In the genomic region with DNA sequence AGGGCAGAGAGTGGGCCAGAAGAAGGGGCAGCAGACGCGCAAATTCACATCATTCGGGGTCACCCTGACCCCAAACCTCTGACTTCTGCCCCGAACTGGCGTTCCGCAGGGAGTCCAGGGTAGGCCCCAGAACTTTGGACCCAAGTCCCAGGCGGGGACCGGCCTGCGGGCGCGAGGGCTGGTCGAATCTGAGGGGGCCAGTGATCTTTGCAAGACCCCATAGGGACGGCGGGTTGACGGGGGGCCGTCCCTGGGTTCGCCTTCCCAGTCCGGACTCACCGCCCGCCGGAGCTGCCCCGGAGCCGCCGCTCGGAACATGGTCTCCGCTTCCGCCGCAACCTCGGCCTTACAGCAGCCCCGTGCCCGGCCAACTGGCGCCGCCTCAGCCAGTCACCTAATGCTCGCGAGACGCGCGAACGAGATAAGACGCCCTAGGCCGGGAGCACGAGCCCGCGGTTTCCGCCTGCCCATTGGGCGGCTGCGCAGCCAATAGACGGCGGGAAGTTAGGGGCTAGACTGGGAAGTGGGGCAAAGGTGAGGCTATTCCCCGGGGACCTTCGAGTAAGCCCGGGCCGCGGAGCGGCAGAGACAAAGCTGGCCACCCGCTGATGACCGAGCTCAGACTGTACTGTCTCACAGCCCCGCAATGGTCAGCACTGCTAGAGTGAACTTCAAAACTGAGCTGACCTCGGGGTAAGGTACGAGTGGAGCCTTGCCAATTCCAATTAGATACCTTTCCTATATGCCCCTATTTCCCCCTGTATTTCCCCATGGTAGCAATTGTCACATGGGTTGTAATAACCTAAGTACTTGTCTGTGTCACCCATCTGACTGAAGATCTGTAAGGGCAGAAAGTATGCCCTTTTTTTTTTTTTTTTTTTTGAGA, we compare ENCODE assay signal across 1 cellular context.
TF ChIP-seq lines count a peak whose summit lies in the region.

A gene (minus strand): TSS at position 399 of the 886 bp plus-strand sequence. CDS start 81 bp downstream, at position 318.

TF ChIP-seq in HepG2, 621 proteins besides CTCF, POLR2A, EP300 and RAD21 (continued from another document and continues in another):
- peak; percentile 67; the same call in 1 of the 2 replicates for TF ChIP-seq MYNN (CRISPR knock-in tag; IDR thresholded peaks at IDR 0.05; ENCODE audit: low read depth)
- no peak for TF ChIP-seq ZSCAN29 (CRISPR knock-in tag; conservative IDR thresholded peaks at IDR 0.05)
- TF ChIP-seq, protein P1, sequence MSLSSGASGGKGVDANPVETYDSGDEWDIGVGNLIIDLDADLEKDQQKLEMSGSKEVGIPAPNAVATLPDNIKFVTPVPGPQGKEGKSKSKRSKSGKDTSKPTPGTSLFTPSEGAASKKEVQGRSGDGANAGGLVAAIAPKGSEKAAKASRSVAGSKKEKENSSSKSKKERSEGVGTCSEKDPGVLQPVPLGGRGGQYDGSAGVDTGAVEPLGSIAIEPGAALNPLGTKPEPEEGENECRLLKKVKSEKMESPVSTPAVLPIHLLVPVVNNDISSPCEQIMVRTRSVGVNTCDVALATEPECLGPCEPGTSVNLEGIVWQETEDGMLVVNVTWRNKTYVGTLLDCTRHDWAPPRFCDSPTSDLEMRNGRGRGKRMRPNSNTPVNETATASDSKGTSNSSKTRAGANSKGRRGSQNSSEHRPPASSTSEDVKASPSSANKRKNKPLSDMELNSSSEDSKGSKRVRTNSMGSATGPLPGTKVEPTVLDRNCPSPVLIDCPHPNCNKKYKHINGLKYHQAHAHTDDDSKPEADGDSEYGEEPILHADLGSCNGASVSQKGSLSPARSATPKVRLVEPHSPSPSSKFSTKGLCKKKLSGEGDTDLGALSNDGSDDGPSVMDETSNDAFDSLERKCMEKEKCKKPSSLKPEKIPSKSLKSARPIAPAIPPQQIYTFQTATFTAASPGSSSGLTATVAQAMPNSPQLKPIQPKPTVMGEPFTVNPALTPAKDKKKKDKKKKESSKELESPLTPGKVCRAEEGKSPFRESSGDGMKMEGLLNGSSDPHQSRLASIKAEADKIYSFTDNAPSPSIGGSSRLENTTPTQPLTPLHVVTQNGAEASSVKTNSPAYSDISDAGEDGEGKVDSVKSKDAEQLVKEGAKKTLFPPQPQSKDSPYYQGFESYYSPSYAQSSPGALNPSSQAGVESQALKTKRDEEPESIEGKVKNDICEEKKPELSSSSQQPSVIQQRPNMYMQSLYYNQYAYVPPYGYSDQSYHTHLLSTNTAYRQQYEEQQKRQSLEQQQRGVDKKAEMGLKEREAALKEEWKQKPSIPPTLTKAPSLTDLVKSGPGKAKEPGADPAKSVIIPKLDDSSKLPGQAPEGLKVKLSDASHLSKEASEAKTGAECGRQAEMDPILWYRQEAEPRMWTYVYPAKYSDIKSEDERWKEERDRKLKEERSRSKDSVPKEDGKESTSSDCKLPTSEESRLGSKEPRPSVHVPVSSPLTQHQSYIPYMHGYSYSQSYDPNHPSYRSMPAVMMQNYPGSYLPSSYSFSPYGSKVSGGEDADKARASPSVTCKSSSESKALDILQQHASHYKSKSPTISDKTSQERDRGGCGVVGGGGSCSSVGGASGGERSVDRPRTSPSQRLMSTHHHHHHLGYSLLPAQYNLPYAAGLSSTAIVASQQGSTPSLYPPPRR (CRISPR knock-in tag; IDR thresholded peaks at IDR 0.05; ENCODE audit: borderline replicate concordance): peak; percentile 81
- TF ChIP-seq ZNF713 (CRISPR knock-in tag; IDR thresholded peaks at IDR 0.05): no peak
- TF ChIP-seq, protein P2, sequence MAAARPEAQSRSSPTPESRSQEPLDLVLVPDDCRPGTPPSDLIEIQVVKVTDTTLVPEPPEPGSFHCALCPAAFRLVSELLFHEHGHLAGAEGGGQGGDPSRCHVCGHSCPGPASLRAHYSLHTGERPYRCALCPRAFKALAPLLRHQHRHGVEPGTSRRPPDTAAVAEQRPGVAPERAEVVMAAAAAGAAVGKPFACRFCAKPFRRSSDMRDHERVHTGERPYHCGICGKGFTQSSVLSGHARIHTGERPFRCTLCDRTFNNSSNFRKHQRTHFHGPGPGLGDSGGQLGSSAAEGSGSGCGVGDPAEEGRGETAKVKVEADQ (CRISPR knock-in tag; IDR thresholded peaks at IDR 0.05; ENCODE audit: borderline replicate concordance): 0 out of 2 replicates have a peak, but pooled peaks have one; percentile 69
- TF ChIP-seq, protein P3, sequence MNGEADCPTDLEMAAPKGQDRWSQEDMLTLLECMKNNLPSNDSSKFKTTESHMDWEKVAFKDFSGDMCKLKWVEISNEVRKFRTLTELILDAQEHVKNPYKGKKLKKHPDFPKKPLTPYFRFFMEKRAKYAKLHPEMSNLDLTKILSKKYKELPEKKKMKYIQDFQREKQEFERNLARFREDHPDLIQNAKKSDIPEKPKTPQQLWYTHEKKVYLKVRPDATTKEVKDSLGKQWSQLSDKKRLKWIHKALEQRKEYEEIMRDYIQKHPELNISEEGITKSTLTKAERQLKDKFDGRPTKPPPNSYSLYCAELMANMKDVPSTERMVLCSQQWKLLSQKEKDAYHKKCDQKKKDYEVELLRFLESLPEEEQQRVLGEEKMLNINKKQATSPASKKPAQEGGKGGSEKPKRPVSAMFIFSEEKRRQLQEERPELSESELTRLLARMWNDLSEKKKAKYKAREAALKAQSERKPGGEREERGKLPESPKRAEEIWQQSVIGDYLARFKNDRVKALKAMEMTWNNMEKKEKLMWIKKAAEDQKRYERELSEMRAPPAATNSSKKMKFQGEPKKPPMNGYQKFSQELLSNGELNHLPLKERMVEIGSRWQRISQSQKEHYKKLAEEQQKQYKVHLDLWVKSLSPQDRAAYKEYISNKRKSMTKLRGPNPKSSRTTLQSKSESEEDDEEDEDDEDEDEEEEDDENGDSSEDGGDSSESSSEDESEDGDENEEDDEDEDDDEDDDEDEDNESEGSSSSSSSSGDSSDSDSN (CRISPR knock-in tag; IDR thresholded peaks at IDR 0.05): peak; percentile 97
- peak; percentile 88; the same call in 1 of the 2 replicates for TF ChIP-seq KAT7 (CRISPR knock-in tag; IDR thresholded peaks at IDR 0.05; ENCODE audit: borderline replicate concordance)
- TF ChIP-seq CC2D1A (CRISPR knock-in tag; IDR thresholded peaks at IDR 0.05): no peak
- TF ChIP-seq, protein P4, sequence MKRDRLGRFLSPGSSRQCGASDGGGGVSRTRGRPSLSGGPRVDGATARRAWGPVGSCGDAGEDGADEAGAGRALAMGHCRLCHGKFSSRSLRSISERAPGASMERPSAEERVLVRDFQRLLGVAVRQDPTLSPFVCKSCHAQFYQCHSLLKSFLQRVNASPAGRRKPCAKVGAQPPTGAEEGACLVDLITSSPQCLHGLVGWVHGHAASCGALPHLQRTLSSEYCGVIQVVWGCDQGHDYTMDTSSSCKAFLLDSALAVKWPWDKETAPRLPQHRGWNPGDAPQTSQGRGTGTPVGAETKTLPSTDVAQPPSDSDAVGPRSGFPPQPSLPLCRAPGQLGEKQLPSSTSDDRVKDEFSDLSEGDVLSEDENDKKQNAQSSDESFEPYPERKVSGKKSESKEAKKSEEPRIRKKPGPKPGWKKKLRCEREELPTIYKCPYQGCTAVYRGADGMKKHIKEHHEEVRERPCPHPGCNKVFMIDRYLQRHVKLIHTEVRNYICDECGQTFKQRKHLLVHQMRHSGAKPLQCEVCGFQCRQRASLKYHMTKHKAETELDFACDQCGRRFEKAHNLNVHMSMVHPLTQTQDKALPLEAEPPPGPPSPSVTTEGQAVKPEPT (CRISPR knock-in tag; IDR thresholded peaks at IDR 0.05; ENCODE audit: low read depth): peak; percentile 65
- TF ChIP-seq, protein P5, sequence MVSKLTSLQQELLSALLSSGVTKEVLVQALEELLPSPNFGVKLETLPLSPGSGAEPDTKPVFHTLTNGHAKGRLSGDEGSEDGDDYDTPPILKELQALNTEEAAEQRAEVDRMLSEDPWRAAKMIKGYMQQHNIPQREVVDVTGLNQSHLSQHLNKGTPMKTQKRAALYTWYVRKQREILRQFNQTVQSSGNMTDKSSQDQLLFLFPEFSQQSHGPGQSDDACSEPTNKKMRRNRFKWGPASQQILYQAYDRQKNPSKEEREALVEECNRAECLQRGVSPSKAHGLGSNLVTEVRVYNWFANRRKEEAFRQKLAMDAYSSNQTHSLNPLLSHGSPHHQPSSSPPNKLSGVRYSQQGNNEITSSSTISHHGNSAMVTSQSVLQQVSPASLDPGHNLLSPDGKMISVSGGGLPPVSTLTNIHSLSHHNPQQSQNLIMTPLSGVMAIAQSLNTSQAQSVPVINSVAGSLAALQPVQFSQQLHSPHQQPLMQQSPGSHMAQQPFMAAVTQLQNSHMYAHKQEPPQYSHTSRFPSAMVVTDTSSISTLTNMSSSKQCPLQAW (CRISPR knock-in tag; IDR thresholded peaks at IDR 0.05): peak; percentile 71; the same call in 1 of the 2 replicates
- TF ChIP-seq, protein P6, sequence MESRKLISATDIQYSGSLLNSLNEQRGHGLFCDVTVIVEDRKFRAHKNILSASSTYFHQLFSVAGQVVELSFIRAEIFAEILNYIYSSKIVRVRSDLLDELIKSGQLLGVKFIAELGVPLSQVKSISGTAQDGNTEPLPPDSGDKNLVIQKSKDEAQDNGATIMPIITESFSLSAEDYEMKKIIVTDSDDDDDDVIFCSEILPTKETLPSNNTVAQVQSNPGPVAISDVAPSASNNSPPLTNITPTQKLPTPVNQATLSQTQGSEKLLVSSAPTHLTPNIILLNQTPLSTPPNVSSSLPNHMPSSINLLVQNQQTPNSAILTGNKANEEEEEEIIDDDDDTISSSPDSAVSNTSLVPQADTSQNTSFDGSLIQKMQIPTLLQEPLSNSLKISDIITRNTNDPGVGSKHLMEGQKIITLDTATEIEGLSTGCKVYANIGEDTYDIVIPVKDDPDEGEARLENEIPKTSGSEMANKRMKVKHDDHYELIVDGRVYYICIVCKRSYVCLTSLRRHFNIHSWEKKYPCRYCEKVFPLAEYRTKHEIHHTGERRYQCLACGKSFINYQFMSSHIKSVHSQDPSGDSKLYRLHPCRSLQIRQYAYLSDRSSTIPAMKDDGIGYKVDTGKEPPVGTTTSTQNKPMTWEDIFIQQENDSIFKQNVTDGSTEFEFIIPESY (CRISPR knock-in tag; IDR thresholded peaks at IDR 0.05): no peak
- peak; percentile 88 for TF ChIP-seq HNF4G (IDR thresholded peaks at IDR 0.05; ENCODE audit: borderline replicate concordance, low read depth, low read length)
- TF ChIP-seq HNF4G (CRISPR knock-in tag; IDR thresholded peaks at IDR 0.05; ENCODE audit: borderline replicate concordance, low read depth): peak; percentile 92
- TF ChIP-seq, protein P7, sequence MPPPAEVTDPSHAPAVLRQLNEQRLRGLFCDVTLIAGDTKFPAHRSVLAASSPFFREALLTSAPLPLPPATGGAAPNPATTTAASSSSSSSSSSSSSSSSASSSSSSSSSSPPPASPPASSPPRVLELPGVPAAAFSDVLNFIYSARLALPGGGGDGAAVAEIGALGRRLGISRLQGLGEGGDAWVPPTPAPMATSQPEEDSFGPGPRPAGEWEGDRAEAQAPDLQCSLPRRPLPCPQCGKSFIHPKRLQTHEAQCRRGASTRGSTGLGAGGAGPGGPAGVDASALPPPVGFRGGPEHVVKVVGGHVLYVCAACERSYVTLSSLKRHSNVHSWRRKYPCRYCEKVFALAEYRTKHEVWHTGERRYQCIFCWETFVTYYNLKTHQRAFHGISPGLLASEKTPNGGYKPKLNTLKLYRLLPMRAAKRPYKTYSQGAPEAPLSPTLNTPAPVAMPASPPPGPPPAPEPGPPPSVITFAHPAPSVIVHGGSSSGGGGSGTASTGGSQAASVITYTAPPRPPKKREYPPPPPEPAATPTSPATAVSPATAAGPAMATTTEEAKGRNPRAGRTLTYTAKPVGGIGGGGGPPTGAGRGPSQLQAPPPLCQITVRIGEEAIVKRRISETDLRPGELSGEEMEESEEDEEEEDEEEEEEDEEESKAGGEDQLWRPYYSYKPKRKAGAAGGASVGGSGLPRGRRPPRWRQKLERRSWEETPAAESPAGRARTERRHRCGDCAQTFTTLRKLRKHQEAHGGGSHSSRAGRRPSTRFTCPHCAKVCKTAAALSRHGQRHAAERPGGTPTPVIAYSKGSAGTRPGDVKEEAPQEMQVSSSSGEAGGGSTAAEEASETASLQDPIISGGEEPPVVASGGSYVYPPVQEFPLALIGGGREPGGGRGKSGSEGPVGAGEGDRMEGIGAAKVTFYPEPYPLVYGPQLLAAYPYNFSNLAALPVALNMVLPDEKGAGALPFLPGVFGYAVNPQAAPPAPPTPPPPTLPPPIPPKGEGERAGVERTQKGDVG (CRISPR knock-in tag; IDR thresholded peaks at IDR 0.05; ENCODE audit: borderline replicate concordance): peak; percentile 63; the same call in 1 of the 2 replicates
- 0 out of 2 replicates have a peak, but pooled peaks have one; percentile 89 for TF ChIP-seq SNAPC2 (CRISPR knock-in tag; IDR thresholded peaks at IDR 0.05)
- TF ChIP-seq ZNF562 (CRISPR knock-in tag; IDR thresholded peaks at IDR 0.05; ENCODE audit: borderline replicate concordance): no peak
- TF ChIP-seq NFYC (CRISPR knock-in tag; IDR thresholded peaks at IDR 0.05): peak; percentile 80
- TF ChIP-seq SOX13 (IDR thresholded peaks at IDR 0.05): no peak
- no peak for TF ChIP-seq SOX13 (CRISPR knock-in tag; conservative IDR thresholded peaks at IDR 0.05 in 1 of 2, IDR thresholded peaks at IDR 0.05 in 1 of 2)
- peak; percentile 51 for TF ChIP-seq SP4 (CRISPR knock-in tag; IDR thresholded peaks at IDR 0.05)
- TF ChIP-seq, protein P8, sequence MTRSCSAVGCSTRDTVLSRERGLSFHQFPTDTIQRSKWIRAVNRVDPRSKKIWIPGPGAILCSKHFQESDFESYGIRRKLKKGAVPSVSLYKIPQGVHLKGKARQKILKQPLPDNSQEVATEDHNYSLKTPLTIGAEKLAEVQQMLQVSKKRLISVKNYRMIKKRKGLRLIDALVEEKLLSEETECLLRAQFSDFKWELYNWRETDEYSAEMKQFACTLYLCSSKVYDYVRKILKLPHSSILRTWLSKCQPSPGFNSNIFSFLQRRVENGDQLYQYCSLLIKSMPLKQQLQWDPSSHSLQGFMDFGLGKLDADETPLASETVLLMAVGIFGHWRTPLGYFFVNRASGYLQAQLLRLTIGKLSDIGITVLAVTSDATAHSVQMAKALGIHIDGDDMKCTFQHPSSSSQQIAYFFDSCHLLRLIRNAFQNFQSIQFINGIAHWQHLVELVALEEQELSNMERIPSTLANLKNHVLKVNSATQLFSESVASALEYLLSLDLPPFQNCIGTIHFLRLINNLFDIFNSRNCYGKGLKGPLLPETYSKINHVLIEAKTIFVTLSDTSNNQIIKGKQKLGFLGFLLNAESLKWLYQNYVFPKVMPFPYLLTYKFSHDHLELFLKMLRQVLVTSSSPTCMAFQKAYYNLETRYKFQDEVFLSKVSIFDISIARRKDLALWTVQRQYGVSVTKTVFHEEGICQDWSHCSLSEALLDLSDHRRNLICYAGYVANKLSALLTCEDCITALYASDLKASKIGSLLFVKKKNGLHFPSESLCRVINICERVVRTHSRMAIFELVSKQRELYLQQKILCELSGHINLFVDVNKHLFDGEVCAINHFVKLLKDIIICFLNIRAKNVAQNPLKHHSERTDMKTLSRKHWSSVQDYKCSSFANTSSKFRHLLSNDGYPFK (CRISPR knock-in tag; IDR thresholded peaks at IDR 0.05; ENCODE audit: borderline replicate concordance): peak; percentile 85; the same call in 1 of the 2 replicates
- peak; percentile 78 for TF ChIP-seq ZNF772 (CRISPR knock-in tag; IDR thresholded peaks at IDR 0.05)
- TF ChIP-seq ZNF615 (CRISPR knock-in tag; IDR thresholded peaks at IDR 0.05; ENCODE audit: borderline replicate concordance): no peak; the same call in 1 of the 2 replicates
- TF ChIP-seq NFE2 (CRISPR knock-in tag; IDR thresholded peaks at IDR 0.05): no peak
- no peak for TF ChIP-seq ZNF775 (CRISPR knock-in tag; IDR thresholded peaks at IDR 0.05; ENCODE audit: borderline replicate concordance)
- no peak for TF ChIP-seq ZBTB7A (CRISPR knock-in tag; IDR thresholded peaks at IDR 0.05)
- 0 out of 2 replicates have a peak, but pooled peaks have one; percentile 44 for TF ChIP-seq CBFB (CRISPR knock-in tag; IDR thresholded peaks at IDR 0.05)
- peak; percentile 87 for TF ChIP-seq RNF2 (conservative IDR thresholded peaks at IDR 0.05; ENCODE audit: low read depth)
- TF ChIP-seq KAT2B (IDR thresholded peaks at IDR 0.05; ENCODE audit: borderline replicate concordance, low read depth, low read length): no peak
- TF ChIP-seq ZNF446 (CRISPR knock-in tag; IDR thresholded peaks at IDR 0.05): peak; percentile 90; the same call in 1 of the 2 replicates
- no peak for TF ChIP-seq ZNF780A (CRISPR knock-in tag; IDR thresholded peaks at IDR 0.05)
